In the genomic region with DNA sequence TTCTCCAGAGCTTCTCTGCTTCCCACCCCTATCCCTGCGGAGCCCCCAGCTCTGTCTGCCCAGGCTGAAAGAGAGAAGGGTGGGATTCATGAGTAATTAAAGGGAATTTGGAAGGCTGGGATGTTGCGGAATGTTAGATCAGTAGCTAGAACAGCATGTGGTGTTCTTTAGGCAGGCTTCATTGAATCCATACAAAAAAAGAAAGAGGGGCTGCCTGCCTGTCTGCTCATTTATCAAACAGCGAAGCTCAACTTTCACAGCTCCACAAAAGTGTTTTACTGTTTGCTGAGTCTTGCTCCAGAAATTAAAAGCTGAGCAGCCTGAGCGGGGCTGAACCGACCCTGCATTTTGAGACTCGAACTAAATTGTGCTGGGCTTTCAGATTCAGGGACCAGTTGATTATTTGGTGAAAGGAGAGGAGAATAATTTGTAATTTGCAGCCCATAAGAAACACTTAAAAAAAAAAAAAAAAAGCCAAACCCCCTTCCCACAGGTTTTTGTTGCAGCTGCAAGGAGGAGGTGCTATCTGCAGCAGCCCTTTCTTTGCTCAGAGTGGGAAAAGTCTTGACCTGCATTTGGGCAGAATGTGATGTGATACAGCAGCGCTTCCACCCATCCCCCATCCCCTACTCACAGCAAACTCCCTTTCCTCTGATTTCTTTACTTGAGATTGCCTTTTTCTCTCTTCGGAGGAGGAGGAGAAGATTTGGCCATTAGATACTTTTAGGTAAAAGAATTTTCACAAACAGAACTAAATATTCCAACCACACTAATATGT, we compare ENCODE assay signal across 24 cellular contexts.
DNase-seq lines count a peak whose midpoint lies in the region; TF ChIP-seq lines count a peak whose summit lies in the region.
"Had no signal": no experiment of that assay in that cellular context is flagged by ENCODE, and none has a peak within 500 bp of the region (broad histone marks: within the 10 kb centered on the region; RNA-seq: fewer than 3 reads in every experiment).

No MANE protein-coding gene starts in this region.

- H3K27me3 Mint-ChIP-seq in H9 (ENCODE audit: low read depth), result peaks cover 26% of the 10 kb centered on the region

- no peak overlapping the region for H4K8ac ChIP-seq in H9 (replicated peaks; ENCODE audit: insufficient read length, low read depth, low read length)
- no peak overlapping the region for H4K8ac ChIP-seq in mesenchymal stem cell (ENCODE audit: low read length)

- H3K9me3 ChIP-seq in H9 (ENCODE audit: control insufficient read depth, low read depth, low read length) (no peaks in the 10 kb centered on the region), iPS-20b (ENCODE audit: insufficient read depth, low read depth, low read length) (no peaks in the 10 kb centered on the region), osteoblast (ENCODE audit: low read depth, low read length) (no peaks in the 10 kb centered on the region), mesenchymal stem cell (ENCODE audit: control insufficient read depth, low read length) (no peaks in the 10 kb centered on the region), hepatocyte (ENCODE audit: low read depth) (no peaks in the 10 kb centered on the region)
- H3K9me3 ChIP-seq: prostate gland, suprapubic skin, vagina had no signal

- no peak overlapping the region for H3T11ph ChIP-seq in H9 (ENCODE audit: low read length)

- H3K4me2 ChIP-seq in H9 (ENCODE audit: insufficient read depth, insufficient read length, low read length), result no peak overlapping the region
- no peak overlapping the region for H3K4me2 ChIP-seq in osteoblast (ENCODE audit: insufficient read depth, low read length)
- H3K4me2 ChIP-seq in mesenchymal stem cell (ENCODE audit: low read length, poor library complexity, severe bottlenecking), result no peak overlapping the region
- H3K4me2 ChIP-seq in hepatocyte, result no peak overlapping the region

- H3K36me3 Mint-ChIP-seq in H9 (ENCODE audit: insufficient read depth in 1 of 3, low read depth in 3 of 3), result no peaks in the 10 kb centered on the region
- H3K36me3 Mint-ChIP-seq: memory B cell; natural killer cell; stimulated activated effector memory CD8-positive, alpha-beta T cell treated with anti-CD3 and anti-CD28 coated beads, Interleukin-12 subunit alpha, Interleukin-12 subunit beta, amount 100 ng/mL, for 72 hours had no signal

- H3K9ac ChIP-seq in H9 (ENCODE audit: extremely low read depth, insufficient read length, low read length) (no peak overlapping the region), iPS-20b (ENCODE audit: low read depth, low read length) (peak overlapping the region; percentile 22; the same call in 1 of the 2 replicates), mesenchymal stem cell (ENCODE audit: low read length) (no peak overlapping the region)

- no peaks in the 10 kb centered on the region for H4K20me1 ChIP-seq in H9 (ENCODE audit: control insufficient read depth, insufficient read depth, insufficient read length)
- H4K20me1 ChIP-seq in osteoblast (ENCODE audit: insufficient read depth, low read length), result no peaks in the 10 kb centered on the region
- H4K20me1 ChIP-seq in hepatocyte (ENCODE audit: insufficient read depth, poor library complexity, severe bottlenecking), result no peaks in the 10 kb centered on the region

- DNase-seq in H9 (no peak), astrocyte of the hippocampus (ENCODE audit: low read depth, low spot score) (peak; percentile 22), osteoblast (ENCODE audit: insufficient read length, low spot score, missing footprints) (peak; percentile 3), mesenchymal stem cell (no peak), hepatocyte (ENCODE audit: low spot score) (no peak), NCI-H2081 (lab: John Stamatoyannopoulos, UW) (no peak)
- DNase-seq: activated CD4-positive, alpha-beta T cell treated with anti-CD3 and anti-CD28 coated beads for 4 hours; activated naive CD4-positive, alpha-beta T cell treated with anti-CD3 and anti-CD28 coated beads, Interleukin-2, amount 50 U/mL, for 16 hours; activated T-cell treated with anti-CD3 and anti-CD28 coated beads, Interleukin-2, amount 50 U/mL, for 48 hours; cerebellar nuclear complex; DMS153; effector memory CD4-positive, alpha-beta T cell; HFFc6; natural killer cell; NCI-H1436; stimulated activated CD4-positive, alpha-beta T cell treated with anti-CD3 and anti-CD28 coated beads, Interleukin-2, amount 100 ng/mL, for 24 hours; T-helper 1 cell had no signal

- H3K27me3 ChIP-seq in H9 (ENCODE audit: insufficient read depth, low read length) (peaks cover 2% of the 10 kb centered on the region; the same call in 1 of the 2 replicates), iPS-20b (ENCODE audit: insufficient read depth, low read length) (no peaks in the 10 kb centered on the region), osteoblast (ENCODE audit: insufficient read depth, low read length) (no peaks in the 10 kb centered on the region), mesenchymal stem cell (ENCODE audit: control insufficient read depth in 1 of 2, insufficient read depth in 1 of 2, low read length in 2 of 2) (peaks cover 29 to 32% of the 10 kb centered on the region in 2 experiments), hepatocyte (peaks cover 16% of the 10 kb centered on the region)
- H3K27me3 ChIP-seq: vagina had no signal

- H3K18ac ChIP-seq in H9 (ENCODE audit: insufficient read length, low read depth, low read length) (no peak overlapping the region), mesenchymal stem cell (ENCODE audit: low read depth in 1 of 2, low read length in 2 of 2) (no peak overlapping the region)

- WGBS in H9 (ENCODE audit: extremely low coverage, insufficient read length, low lambda C conversion rate), result no CpG with 5 or more reads among the region's 8 CpGs
- 77% methylated on average over 5 of the region's 8 CpGs for WGBS in mesenchymal stem cell
- 53% methylated on average over 8 of the region's 8 CpGs for WGBS in hepatocyte (ENCODE audit: low lambda C conversion rate, missing lambda C conversion rate)

- H2AK5ac ChIP-seq in H9 (ENCODE audit: insufficient read length, low read length), result no peak overlapping the region
- H2AK5ac ChIP-seq in mesenchymal stem cell (ENCODE audit: low read length, severe bottlenecking), result no peak overlapping the region

- H2BK120ac ChIP-seq in H9 (ENCODE audit: low read depth, low read length, poor library complexity, severe bottlenecking), result no peak overlapping the region
- H2BK120ac ChIP-seq in mesenchymal stem cell (ENCODE audit: low read depth, low read length), result no peak overlapping the region

- H2AFZ ChIP-seq in H9 (ENCODE audit: low read length), result peak overlapping the region; percentile 63
- no peak overlapping the region for H2AFZ ChIP-seq in osteoblast (ENCODE audit: low read length)
- H2AFZ ChIP-seq in mesenchymal stem cell (ENCODE audit: low read depth, low read length), result no peak overlapping the region
- no peak overlapping the region for H2AFZ ChIP-seq in hepatocyte

- no peak overlapping the region for H4K5ac ChIP-seq in H9 (ENCODE audit: insufficient read length, low read depth, low read length)

- no peaks in the 10 kb centered on the region for H3K23me2 ChIP-seq in H9 (ENCODE audit: insufficient read length, low read depth, low read length, poor library complexity, severe bottlenecking)

- H3K27ac ChIP-seq in H9 (ENCODE audit: insufficient read length, low read depth, low read length) (no peak overlapping the region), iPS-20b (ENCODE audit: low read length) (no peak overlapping the region), osteoblast (ENCODE audit: low read depth, low read length) (no peak overlapping the region), mesenchymal stem cell (ENCODE audit: low read length, poor library complexity, severe bottlenecking) (no peak overlapping the region), hepatocyte (no peak overlapping the region)
- H3K27ac ChIP-seq: prostate gland, skin epidermis, suprapubic skin, vagina had no signal

- no peaks in the 10 kb centered on the region for H3K79me2 ChIP-seq in H9 (ENCODE audit: insufficient read depth, low read length)
- no peaks in the 10 kb centered on the region for H3K79me2 ChIP-seq in osteoblast (ENCODE audit: insufficient read depth, low read length)
- H3K79me2 ChIP-seq in hepatocyte, result no peaks in the 10 kb centered on the region

- H3K14ac ChIP-seq in H9 (ENCODE audit: insufficient read depth, low read length) (no peak overlapping the region), mesenchymal stem cell (ENCODE audit: low read length in 2 of 2) (no peak overlapping the region)

- H3K79me1 ChIP-seq in H9 (ENCODE audit: insufficient read depth, low read depth, low read length, poor library complexity, severe bottlenecking) (no peaks in the 10 kb centered on the region), mesenchymal stem cell (replicated peaks; ENCODE audit: low read length, poor library complexity, severe bottlenecking) (no peaks in the 10 kb centered on the region)

- no peak overlapping the region for H2BK5ac ChIP-seq in H9 (ENCODE audit: insufficient read length, low read length)
- H2BK5ac ChIP-seq in mesenchymal stem cell (ENCODE audit: low read depth, low read length, poor library complexity, severe bottlenecking), result no peak overlapping the region

- peaks cover 19 to 23% of the 10 kb centered on the region in 2 experiments for H3K4me1 Mint-ChIP-seq in H9
- H3K4me1 Mint-ChIP-seq: memory B cell; natural killer cell; stimulated activated effector memory CD8-positive, alpha-beta T cell treated with anti-CD3 and anti-CD28 coated beads, Interleukin-12 subunit alpha, Interleukin-12 subunit beta, amount 100 ng/mL, for 72 hours had no signal

- H3K56ac ChIP-seq in H9 (ENCODE audit: insufficient read length, low read depth, low read length), result no peak overlapping the region

- peak overlapping the region; percentile 8; the same call in 1 of the 2 replicates for H3K4me3 ChIP-seq in iPS-20b (ENCODE audit: low read length)
- H3K4me3 ChIP-seq in osteoblast (ENCODE audit: insufficient read depth, low read length), result no peak overlapping the region
- H3K4me3 ChIP-seq in mesenchymal stem cell (ENCODE audit: insufficient read depth in 1 of 2, low read depth in 1 of 2, low read length in 2 of 2), result no peak overlapping the region
- no peak overlapping the region for H3K4me3 ChIP-seq in hepatocyte
- H3K4me3 ChIP-seq: prostate gland, skin epidermis, suprapubic skin, vagina had no signal

- H3K27ac Mint-ChIP-seq in H9, result no peak overlapping the region; a peak in 1 of 7 replicates
- H3K27ac Mint-ChIP-seq: HFFc6; memory B cell; natural killer cell; stimulated activated effector memory CD8-positive, alpha-beta T cell treated with anti-CD3 and anti-CD28 coated beads, Interleukin-12 subunit alpha, Interleukin-12 subunit beta, amount 100 ng/mL, for 72 hours had no signal

- H4K91ac ChIP-seq in H9 (ENCODE audit: insufficient read length, low read depth, low read length) (no peak overlapping the region), mesenchymal stem cell (ENCODE audit: low read length) (no peak overlapping the region)

- no peaks in the 10 kb centered on the region for H3K9me2 ChIP-seq in hepatocyte (replicated peaks; ENCODE audit: insufficient read depth)

- TF ChIP-seq CTCF in H9 (conservative IDR thresholded peaks at IDR 0.05) (no peak), osteoblast (IDR thresholded peaks at IDR 0.05; ENCODE audit: extremely low read depth, low read depth, low read length) (no peak), hepatocyte (IDR thresholded peaks at IDR 0.05; ENCODE audit: poor library complexity) (no peak)

- H2BK12ac ChIP-seq in H9 (ENCODE audit: insufficient read length, low read depth, low read length) (no peak overlapping the region), mesenchymal stem cell (ENCODE audit: low read length in 2 of 2) (no peak overlapping the region)

- H3K4ac ChIP-seq in H9 (ENCODE audit: low read depth, low read length) (no peak overlapping the region), mesenchymal stem cell (ENCODE audit: low read depth in 1 of 2, low read length in 2 of 2) (no peak overlapping the region)

- H3K4me3 Mint-ChIP-seq in H9, result peak overlapping the region in 1 of 2 experiments; percentile 44; a peak in 2 of 5 replicates
- H3K4me3 Mint-ChIP-seq: HFFc6; memory B cell; natural killer cell; stimulated activated effector memory CD8-positive, alpha-beta T cell treated with anti-CD3 and anti-CD28 coated beads, Interleukin-12 subunit alpha, Interleukin-12 subunit beta, amount 100 ng/mL, for 72 hours had no signal

- H3K23ac ChIP-seq in H9 (ENCODE audit: insufficient read length, low read depth, low read length) (no peak overlapping the region), mesenchymal stem cell (ENCODE audit: low read length in 2 of 2) (no peak overlapping the region)

- H2BK20ac ChIP-seq in H9 (ENCODE audit: low read depth, low read length, poor library complexity, severe bottlenecking), result no peak overlapping the region

- no peaks in the 10 kb centered on the region for H3K36me3 ChIP-seq in iPS-20b (ENCODE audit: insufficient read depth, low read depth, low read length)
- no peaks in the 10 kb centered on the region for H3K36me3 ChIP-seq in osteoblast (ENCODE audit: insufficient read depth, low read length)
- no peaks in the 10 kb centered on the region for H3K36me3 ChIP-seq in mesenchymal stem cell (ENCODE audit: control insufficient read depth in 1 of 2, insufficient read depth in 2 of 2, low read depth in 1 of 2, low read length in 2 of 2)
- no peaks in the 10 kb centered on the region for H3K36me3 ChIP-seq in hepatocyte (replicated peaks; ENCODE audit: insufficient read depth, low read depth)
- H3K36me3 ChIP-seq: prostate gland, suprapubic skin, vagina had no signal

- H3K4me1 ChIP-seq in H9 (ENCODE audit: insufficient read depth, low read length) (0 out of 2 replicates have a peak, but pooled peaks cover 3% of the 10 kb centered on the region), iPS-20b (ENCODE audit: insufficient read depth, low read length) (peaks cover 14% of the 10 kb centered on the region; the same call in 1 of the 2 replicates), osteoblast (ENCODE audit: insufficient read depth, low read length) (no peaks in the 10 kb centered on the region), mesenchymal stem cell (ENCODE audit: control insufficient read depth, insufficient read depth, low read depth, low read length) (no peaks in the 10 kb centered on the region), hepatocyte (ENCODE audit: insufficient read depth) (no peaks in the 10 kb centered on the region)
- H3K4me1 ChIP-seq: prostate gland, suprapubic skin, vagina had no signal

- H2BK15ac ChIP-seq in H9 (ENCODE audit: low read depth, low read length), result no peak overlapping the region
- H2BK15ac ChIP-seq in mesenchymal stem cell (ENCODE audit: low read depth, poor library complexity, severe bottlenecking), result no peak overlapping the region

- no peaks in the 10 kb centered on the region; a peak in 1 of 5 replicates for H3K9me3 Mint-ChIP-seq in H9
- H3K9me3 Mint-ChIP-seq: HFFc6; memory B cell; natural killer cell; stimulated activated effector memory CD8-positive, alpha-beta T cell treated with anti-CD3 and anti-CD28 coated beads, Interleukin-12 subunit alpha, Interleukin-12 subunit beta, amount 100 ng/mL, for 72 hours had no signal

Comparison
In these comparisons a context has a peak if more than half of its experiments do, and no peak if none do; other contexts are left out.
1. DNase-seq: peak in astrocyte of the hippocampus (single experiment) and osteoblast (single experiment); none in H9 (single experiment), mesenchymal stem cell (single experiment), hepatocyte (single experiment) and NCI-H2081 (0 of 2).